14 cellular contexts compared by ENCODE assay signal in the genomic region with DNA sequence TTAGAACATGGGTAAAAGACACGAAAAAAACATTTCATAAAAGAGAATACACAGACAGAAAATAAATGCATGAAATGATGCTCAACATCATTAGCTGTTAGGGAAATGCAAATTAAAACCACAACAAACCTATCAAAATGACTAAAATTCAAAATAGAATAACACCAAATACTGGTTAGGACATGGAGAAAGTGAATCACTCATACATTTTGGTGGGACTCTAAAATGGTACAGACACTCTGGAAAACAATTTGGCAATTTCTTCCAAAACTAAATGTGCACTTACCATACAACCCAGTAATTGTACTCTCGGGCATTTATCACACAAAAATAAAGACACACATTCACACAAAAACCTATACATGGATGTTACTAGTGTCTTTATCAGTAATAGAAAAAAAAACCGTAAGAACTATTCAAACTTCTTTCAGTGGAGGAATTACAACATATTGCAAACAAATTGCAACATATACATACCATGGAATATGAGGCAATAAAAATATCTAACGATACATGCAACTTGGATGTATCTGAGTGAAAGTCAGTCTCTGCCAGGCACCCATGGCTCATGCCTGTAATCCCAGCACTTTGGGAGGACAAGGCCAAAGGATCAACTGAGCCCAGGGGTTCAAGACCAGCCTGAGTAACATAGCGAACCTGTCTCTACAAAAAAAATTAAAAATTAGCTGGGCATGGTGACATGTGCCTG. TPM values are rescaled to one million over a fixed set of nuclear protein-coding genes. Genes with fewer than 3 reads are reported as not detected.
DNase-seq lines count a peak whose midpoint lies in the region; ATAC-seq and TF ChIP-seq lines count a peak whose summit lies in the region.
"Had no signal": no experiment of that assay in that cellular context is flagged by ENCODE, and none has a peak within 500 bp of the region (broad histone marks: within the 10 kb centered on the region; RNA-seq: fewer than 3 reads in every experiment).

No MANE protein-coding gene starts in this region.

- H3K9me3 Mint-ChIP-seq in stimulated activated effector memory CD8-positive, alpha-beta T cell treated with anti-CD3 and anti-CD28 coated beads, Interleukin-12 subunit alpha, Interleukin-12 subunit beta, amount 100 ng/mL, for 72 hours: no peaks in the 10 kb centered on the region
- H3K9me3 Mint-ChIP-seq: activated CD4-positive, alpha-beta T cell treated with anti-CD3 and anti-CD28 coated beads, Interleukin-2, amount 10 ng/mL, durations not matched to agents 7 days and 5 days had no signal

- no peak for TF ChIP-seq POLR2A in right lobe of liver (IDR thresholded peaks at IDR 0.05)

- H3K27me3 ChIP-seq in brain microvascular endothelial cell (replicated peaks) (no peaks in the 10 kb centered on the region), right lobe of liver (no peaks in the 10 kb centered on the region)

- peak overlapping the region; percentile 27 for H3K27ac ChIP-seq in brain microvascular endothelial cell
- peak overlapping the region in 1 of 3 donors; percentile 11 for H3K27ac ChIP-seq in right lobe of liver
- H3K27ac ChIP-seq: left ventricle myocardium inferior had no signal

- DNase-seq in AG20443 (ENCODE audit: low spot score) (peak; percentile 37), LHCN-M2 (ENCODE audit: low read depth) (peak; percentile 56), brain microvascular endothelial cell (no peak), right lobe of liver (no peak), COLO829 (ENCODE audit: low spot score) (no peak), middle frontal gyrus (ENCODE audit: extremely low spot score, low spot score) (no peak)
- no peak for DNase-seq in stimulated activated effector memory CD8-positive, alpha-beta T cell treated with anti-CD3 and anti-CD28 coated beads, Interleukin-12 subunit alpha, Interleukin-12 subunit beta, amount 100 ng/mL, for 72 hours (ENCODE audit: low spot score in 2 of 2)
- DNase-seq: activated CD4-positive, alpha-beta T cell treated with anti-CD3 and anti-CD28 coated beads, Interleukin-2, amount 10 ng/mL, durations not matched to agents 7 days and 5 days; activated effector memory CD4-positive, alpha-beta T cell treated with anti-CD3 and anti-CD28 coated beads, Interleukin-2, amount 50 U/mL, for 16 hours; COR-L47; left ventricle myocardium inferior; NCI-H1417 treated with DMSO at 0.1 percent for 48 hours; T-helper 1 cell had no signal

- no peaks in the 10 kb centered on the region for H3K9me3 ChIP-seq in right lobe of liver
- H3K9me3 ChIP-seq: left ventricle myocardium inferior had no signal

- in situ Hi-C loops in brain microvascular endothelial cell (cut with HindIII; ENCODE audit: low pct_ligation_motif_present, low sequenced_read_pairs): no loop called here

- H3K36me3 Mint-ChIP-seq in stimulated activated effector memory CD8-positive, alpha-beta T cell treated with anti-CD3 and anti-CD28 coated beads, Interleukin-12 subunit alpha, Interleukin-12 subunit beta, amount 100 ng/mL, for 72 hours: no peaks in the 10 kb centered on the region

- H3K4me3 ChIP-seq in brain microvascular endothelial cell (ENCODE audit: low read depth, low read length) (no peak overlapping the region), right lobe of liver (no peak overlapping the region)
- H3K4me3 ChIP-seq: left ventricle myocardium inferior had no signal

- WGBS in right lobe of liver (ENCODE audit: insufficient coverage, low coverage, low lambda C conversion rate, missing lambda C conversion rate): 51% methylated on average over 4 of the region's 5 CpGs

- peaks cover 0 to 6% (median 2%) of the 10 kb centered on the region in 4 donors for H3K4me1 ChIP-seq in right lobe of liver
- H3K4me1 ChIP-seq: left ventricle myocardium inferior had no signal

- intact Hi-C loops in right lobe of liver (cut with DNase I): no loop called here

- no peak overlapping the region for H3K27ac Mint-ChIP-seq in stimulated activated effector memory CD8-positive, alpha-beta T cell treated with anti-CD3 and anti-CD28 coated beads, Interleukin-12 subunit alpha, Interleukin-12 subunit beta, amount 100 ng/mL, for 72 hours
- H3K27ac Mint-ChIP-seq: activated CD4-positive, alpha-beta T cell treated with anti-CD3 and anti-CD28 coated beads, Interleukin-2, amount 10 ng/mL, durations not matched to agents 7 days and 5 days had no signal

- ATAC-seq in right lobe of liver (peak; percentile 16 to 81 (median 52)), GM18502 (IDR thresholded peaks at IDR 0.05; ENCODE audit: poor library complexity, unreplicated experiment) (no peak)
- no peak for ATAC-seq in stimulated activated effector memory CD8-positive, alpha-beta T cell treated with anti-CD3 and anti-CD28 coated beads, Interleukin-12 subunit alpha, Interleukin-12 subunit beta, amount 100 ng/mL, for 72 hours

- TF ChIP-seq CTCF in brain microvascular endothelial cell (IDR thresholded peaks at IDR 0.05; ENCODE audit: low read depth, low read length, missing control alignments): no peak
- TF ChIP-seq CTCF in right lobe of liver (IDR thresholded peaks at IDR 0.05): no peak

- H3K36me3 ChIP-seq in brain microvascular endothelial cell (replicated peaks): no peaks in the 10 kb centered on the region
- no peaks in the 10 kb centered on the region for H3K36me3 ChIP-seq in right lobe of liver
- H3K36me3 ChIP-seq: left ventricle myocardium inferior had no signal

- H3K4me3 Mint-ChIP-seq in stimulated activated effector memory CD8-positive, alpha-beta T cell treated with anti-CD3 and anti-CD28 coated beads, Interleukin-12 subunit alpha, Interleukin-12 subunit beta, amount 100 ng/mL, for 72 hours: no peak overlapping the region
- H3K4me3 Mint-ChIP-seq: activated CD4-positive, alpha-beta T cell treated with anti-CD3 and anti-CD28 coated beads, Interleukin-2, amount 10 ng/mL, durations not matched to agents 7 days and 5 days had no signal

- H3K4me1 Mint-ChIP-seq in stimulated activated effector memory CD8-positive, alpha-beta T cell treated with anti-CD3 and anti-CD28 coated beads, Interleukin-12 subunit alpha, Interleukin-12 subunit beta, amount 100 ng/mL, for 72 hours: no peaks in the 10 kb centered on the region

RNA-seq across cellular contexts. Expression of a gene that starts 19.7 kb away (rescaled TPM):
- total RNA-seq in LHCN-M2 (2014; rRNA removed) (2.4 and 2.6 TPM in 2 replicates), right lobe of liver (under 1 TPM in 4 of 6 experiments, not detected in 2; 0.25 to 0.62 (median 0.37) TPM)
- 2.8 TPM for polyA plus RNA-seq in LHCN-M2 (2012)

RNA-seq across cellular contexts. Expression of a gene that starts 19.7 kb away (rescaled TPM):
- total RNA-seq in LHCN-M2 (2014; rRNA removed) (36.8 and 37.4 TPM in 2 replicates), right lobe of liver (10 to 100 TPM in 2 of 6 experiments, 1 to 10 TPM in 4; 8.0 to 17.0 (median 9.8) TPM)
- polyA plus RNA-seq in LHCN-M2 (2012): 11.6 TPM

Comparison
In these comparisons a context has a peak if more than half of its experiments do, and no peak if none do; other contexts are left out.
1. DNase-seq: peak in AG20443 (single experiment) and LHCN-M2 (single experiment); none in brain microvascular endothelial cell (single experiment), right lobe of liver (0 of 3), stimulated activated effector memory CD8-positive, alpha-beta T cell treated with anti-CD3 and anti-CD28 coated beads, Interleukin-12 subunit alpha, Interleukin-12 subunit beta, amount 100 ng/mL, for 72 hours (0 of 2), COLO829 (single experiment) and middle frontal gyrus (single experiment).
2. ATAC-seq: peak in right lobe of liver (4 of 4); none in stimulated activated effector memory CD8-positive, alpha-beta T cell treated with anti-CD3 and anti-CD28 coated beads, Interleukin-12 subunit alpha, Interleukin-12 subunit beta, amount 100 ng/mL, for 72 hours (single experiment) and GM18502 (single experiment).